8 cellular contexts compared by ENCODE assay signal in genomic region chr19:18233224-18233825, GRCh38.
DNase-seq lines count a peak whose midpoint lies in the region; ATAC-seq lines count a peak whose summit lies in the region.

No MANE protein-coding gene starts in this region.

- peaks cover 6 to 8% of the 10 kb centered on the region in 2 donors for H3K9me3 Mint-ChIP-seq in stimulated activated naive CD8-positive, alpha-beta T cell treated with anti-CD3 and anti-CD28 coated beads, Interleukin-15, amount 100 ng/mL, for 72 hours

- no peaks in the 10 kb centered on the region for H3K9me3 ChIP-seq in iPS-20b (ENCODE audit: insufficient read depth, low read depth, low read length)

- no peak overlapping the region for H3K27ac ChIP-seq in iPS-20b (ENCODE audit: low read length)

- H3K4me3 ChIP-seq in iPS-20b (ENCODE audit: low read length), result peak overlapping the region; percentile 68; the same call in 1 of the 2 replicates

- DNase-seq in NCI-H1417 (lab: John Stamatoyannopoulos, UW), result peak in 2 of 3 experiments; percentile 68 to 79
- DNase-seq in NCI-H1417 treated with DMSO at 0.1 percent for 48 hours (lab: John Stamatoyannopoulos, UW), result no peak
- peak; percentile 49 for DNase-seq in NOMO-1 treated with DMSO at 0.1 percent for 48 hours (lab: John Stamatoyannopoulos, UW; ENCODE audit: unreplicated experiment)
- DNase-seq in activated naive CD4-positive, alpha-beta T cell treated with Interleukin-2 at 50 U/mL for 16 hours, result peak; percentile 56
- peak; percentile 43 for DNase-seq in stimulated activated naive CD8-positive, alpha-beta T cell treated with anti-CD3 and anti-CD28 coated beads, Interleukin-15, amount 100 ng/mL, for 72 hours

- peaks cover 18% of the 10 kb centered on the region for H3K27me3 ChIP-seq in iPS-20b (ENCODE audit: insufficient read depth, low read length)

- H3K4me3 Mint-ChIP-seq in stimulated activated naive CD8-positive, alpha-beta T cell treated with anti-CD3 and anti-CD28 coated beads, Interleukin-15, amount 100 ng/mL, for 72 hours, result no peak overlapping the region

- H3K27me3 Mint-ChIP-seq in stimulated activated naive CD8-positive, alpha-beta T cell treated with anti-CD3 and anti-CD28 coated beads, Interleukin-15, amount 100 ng/mL, for 72 hours, result peaks cover 79% of the 10 kb centered on the region

- H3K4me1 Mint-ChIP-seq in stimulated activated naive CD8-positive, alpha-beta T cell treated with anti-CD3 and anti-CD28 coated beads, Interleukin-15, amount 100 ng/mL, for 72 hours, result peaks cover 31% of the 10 kb centered on the region

- no peaks in the 10 kb centered on the region for H3K36me3 ChIP-seq in iPS-20b (ENCODE audit: insufficient read depth, low read depth, low read length)

- no peak overlapping the region for H3K9ac ChIP-seq in iPS-20b (ENCODE audit: low read depth, low read length)

- no peak for ATAC-seq in stimulated activated naive CD8-positive, alpha-beta T cell treated with anti-CD3 and anti-CD28 coated beads, Interleukin-15, amount 100 ng/mL, for 72 hours
- no peak for ATAC-seq in GM18511 (IDR thresholded peaks at IDR 0.05; ENCODE audit: unreplicated experiment)
- ATAC-seq in HG03354 (IDR thresholded peaks at IDR 0.05; ENCODE audit: poor library complexity, severe bottlenecking, unreplicated experiment), result no peak

- H3K4me1 ChIP-seq in iPS-20b (ENCODE audit: insufficient read depth, low read length), result peaks cover 19% of the 10 kb centered on the region

- no peak overlapping the region for H3K27ac Mint-ChIP-seq in stimulated activated naive CD8-positive, alpha-beta T cell treated with anti-CD3 and anti-CD28 coated beads, Interleukin-15, amount 100 ng/mL, for 72 hours
